Comparison of ENCODE assay signal across 1 cellular context in the genomic region with DNA sequence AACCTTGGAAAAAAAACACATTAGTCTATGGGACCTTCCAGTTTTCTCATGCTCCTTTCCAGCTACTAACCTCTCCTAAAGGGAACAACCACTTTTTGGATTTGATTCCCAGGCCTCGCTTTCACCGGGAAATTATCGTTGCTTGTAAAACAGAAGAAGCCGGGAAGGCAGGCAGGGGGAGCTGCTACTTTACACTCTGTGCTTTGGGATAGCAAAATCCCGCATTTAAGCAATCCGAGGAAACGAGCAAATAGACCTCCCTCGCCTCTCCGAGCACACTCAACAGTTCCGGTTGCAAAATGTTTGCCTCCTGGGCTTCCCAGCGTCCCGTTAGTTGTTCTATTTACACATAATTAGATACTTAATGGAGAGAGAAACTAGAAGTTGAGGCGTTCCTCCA.
TF ChIP-seq lines count a peak whose summit lies in the region.

No MANE protein-coding gene starts in this region.

TF ChIP-seq in GM23338, 12 proteins besides CTCF, POLR2A, EP300 and RAD21 (continued from another document):
- TF ChIP-seq, protein P1, sequence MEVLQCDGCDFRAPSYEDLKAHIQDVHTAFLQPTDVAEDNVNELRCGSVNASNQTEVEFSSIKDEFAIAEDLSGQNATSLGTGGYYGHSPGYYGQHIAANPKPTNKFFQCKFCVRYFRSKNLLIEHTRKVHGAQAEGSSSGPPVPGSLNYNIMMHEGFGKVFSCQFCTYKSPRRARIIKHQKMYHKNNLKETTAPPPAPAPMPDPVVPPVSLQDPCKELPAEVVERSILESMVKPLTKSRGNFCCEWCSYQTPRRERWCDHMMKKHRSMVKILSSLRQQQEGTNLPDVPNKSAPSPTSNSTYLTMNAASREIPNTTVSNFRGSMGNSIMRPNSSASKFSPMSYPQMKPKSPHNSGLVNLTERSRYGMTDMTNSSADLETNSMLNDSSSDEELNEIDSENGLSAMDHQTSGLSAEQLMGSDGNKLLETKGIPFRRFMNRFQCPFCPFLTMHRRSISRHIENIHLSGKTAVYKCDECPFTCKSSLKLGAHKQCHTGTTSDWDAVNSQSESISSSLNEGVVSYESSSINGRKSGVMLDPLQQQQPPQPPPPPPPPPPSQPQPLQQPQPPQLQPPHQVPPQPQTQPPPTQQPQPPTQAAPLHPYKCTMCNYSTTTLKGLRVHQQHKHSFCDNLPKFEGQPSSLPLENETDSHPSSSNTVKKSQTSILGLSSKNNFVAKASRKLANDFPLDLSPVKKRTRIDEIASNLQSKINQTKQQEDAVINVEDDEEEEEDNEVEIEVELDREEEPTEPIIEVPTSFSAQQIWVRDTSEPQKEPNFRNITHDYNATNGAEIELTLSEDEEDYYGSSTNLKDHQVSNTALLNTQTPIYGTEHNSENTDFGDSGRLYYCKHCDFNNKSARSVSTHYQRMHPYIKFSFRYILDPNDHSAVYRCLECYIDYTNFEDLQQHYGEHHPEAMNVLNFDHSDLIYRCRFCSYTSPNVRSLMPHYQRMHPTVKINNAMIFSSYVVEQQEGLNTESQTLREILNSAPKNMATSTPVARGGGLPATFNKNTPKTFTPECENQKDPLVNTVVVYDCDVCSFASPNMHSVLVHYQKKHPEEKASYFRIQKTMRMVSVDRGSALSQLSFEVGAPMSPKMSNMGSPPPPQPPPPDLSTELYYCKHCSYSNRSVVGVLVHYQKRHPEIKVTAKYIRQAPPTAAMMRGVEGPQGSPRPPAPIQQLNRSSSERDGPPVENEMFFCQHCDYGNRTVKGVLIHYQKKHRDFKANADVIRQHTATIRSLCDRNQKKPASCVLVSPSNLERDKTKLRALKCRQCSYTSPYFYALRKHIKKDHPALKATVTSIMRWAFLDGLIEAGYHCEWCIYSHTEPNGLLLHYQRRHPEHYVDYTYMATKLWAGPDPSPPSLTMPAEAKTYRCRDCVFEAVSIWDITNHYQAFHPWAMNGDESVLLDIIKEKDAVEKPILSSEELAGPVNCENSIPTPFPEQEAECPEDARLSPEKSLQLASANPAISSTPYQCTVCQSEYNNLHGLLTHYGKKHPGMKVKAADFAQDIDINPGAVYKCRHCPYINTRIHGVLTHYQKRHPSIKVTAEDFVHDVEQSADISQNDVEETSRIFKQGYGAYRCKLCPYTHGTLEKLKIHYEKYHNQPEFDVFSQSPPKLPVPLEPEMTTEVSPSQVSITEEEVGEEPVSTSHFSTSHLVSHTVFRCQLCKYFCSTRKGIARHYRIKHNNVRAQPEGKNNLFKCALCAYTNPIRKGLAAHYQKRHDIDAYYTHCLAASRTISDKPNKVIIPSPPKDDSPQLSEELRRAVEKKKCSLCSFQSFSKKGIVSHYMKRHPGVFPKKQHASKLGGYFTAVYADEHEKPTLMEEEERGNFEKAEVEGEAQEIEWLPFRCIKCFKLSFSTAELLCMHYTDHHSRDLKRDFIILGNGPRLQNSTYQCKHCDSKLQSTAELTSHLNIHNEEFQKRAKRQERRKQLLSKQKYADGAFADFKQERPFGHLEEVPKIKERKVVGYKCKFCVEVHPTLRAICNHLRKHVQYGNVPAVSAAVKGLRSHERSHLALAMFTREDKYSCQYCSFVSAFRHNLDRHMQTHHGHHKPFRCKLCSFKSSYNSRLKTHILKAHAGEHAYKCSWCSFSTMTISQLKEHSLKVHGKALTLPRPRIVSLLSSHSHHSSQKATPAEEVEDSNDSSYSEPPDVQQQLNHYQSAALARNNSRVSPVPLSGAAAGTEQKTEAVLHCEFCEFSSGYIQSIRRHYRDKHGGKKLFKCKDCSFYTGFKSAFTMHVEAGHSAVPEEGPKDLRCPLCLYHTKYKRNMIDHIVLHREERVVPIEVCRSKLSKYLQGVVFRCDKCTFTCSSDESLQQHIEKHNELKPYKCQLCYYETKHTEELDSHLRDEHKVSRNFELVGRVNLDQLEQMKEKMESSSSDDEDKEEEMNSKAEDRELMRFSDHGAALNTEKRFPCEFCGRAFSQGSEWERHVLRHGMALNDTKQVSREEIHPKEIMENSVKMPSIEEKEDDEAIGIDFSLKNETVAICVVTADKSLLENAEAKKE (CRISPR knock-in tag; IDR thresholded peaks at IDR 0.05) = no peak
- TF ChIP-seq ZNF114 (CRISPR knock-in tag; IDR thresholded peaks at IDR 0.05) = no peak
